ENCODE assay signal across 1 cellular context in the genomic region with DNA sequence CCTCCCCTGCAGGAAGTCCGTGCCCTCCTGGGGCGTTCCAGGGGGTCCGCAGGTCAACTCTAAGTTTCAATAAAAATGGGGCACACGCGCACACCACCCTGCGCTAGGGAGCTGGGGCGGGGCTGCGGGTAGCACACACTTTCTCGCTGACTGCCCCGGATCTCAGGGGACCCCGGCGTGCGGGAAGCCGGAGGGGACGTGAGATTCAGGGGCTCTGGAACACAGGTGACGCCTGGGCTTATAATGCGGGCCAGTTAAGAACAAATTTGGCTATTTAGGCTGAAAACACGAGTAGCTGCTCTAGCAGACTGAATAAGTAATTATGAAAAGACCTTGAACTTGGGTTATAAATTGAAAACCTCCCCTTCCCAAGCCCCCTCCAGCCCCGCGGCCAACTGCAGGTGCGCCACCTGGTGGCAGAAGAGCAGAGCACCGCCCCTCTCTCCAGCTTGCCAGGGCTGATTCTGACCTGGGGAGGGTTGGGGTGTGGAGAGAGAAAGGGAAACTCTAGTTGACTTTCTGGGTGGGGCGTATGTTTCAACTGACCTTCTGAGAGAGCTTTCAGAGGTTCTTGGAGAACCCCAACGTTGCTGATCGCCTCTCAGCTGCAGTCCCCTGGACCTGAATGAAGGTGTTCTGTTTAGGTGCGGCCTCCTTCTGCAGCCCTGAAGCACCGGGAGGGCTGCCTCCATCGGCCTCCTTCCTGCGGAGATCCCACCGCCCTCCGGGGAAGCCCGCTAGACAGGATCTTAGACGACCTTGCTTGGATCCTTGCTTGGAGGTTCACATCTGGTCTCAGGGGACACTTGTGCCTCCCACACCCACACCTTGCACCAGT.
TF ChIP-seq lines count a peak whose summit lies in the region.

No MANE protein-coding gene starts in this region.

TF ChIP-seq in HCT116, 20 proteins besides CTCF, POLR2A, EP300 and RAD21 (continued from another document):
- TF ChIP-seq TCF7L2 (IDR thresholded peaks at IDR 0.05; ENCODE audit: borderline replicate concordance, extremely low read depth, insufficient read depth, insufficient read length): no peak
- TF ChIP-seq, protein P1, sequence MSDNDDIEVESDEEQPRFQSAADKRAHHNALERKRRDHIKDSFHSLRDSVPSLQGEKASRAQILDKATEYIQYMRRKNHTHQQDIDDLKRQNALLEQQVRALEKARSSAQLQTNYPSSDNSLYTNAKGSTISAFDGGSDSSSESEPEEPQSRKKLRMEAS (IDR thresholded peaks at IDR 0.05): no peak
- TF ChIP-seq POLR2AphosphoS5 (IDR thresholded peaks at IDR 0.05; ENCODE audit: low read depth, low read length): no peak
- no peak for TF ChIP-seq YY1 (IDR thresholded peaks at IDR 0.05; ENCODE audit: extremely low read depth, insufficient replicate concordance, low read depth, low read length)
- no peak for TF ChIP-seq SRF (IDR thresholded peaks at IDR 0.05; ENCODE audit: low read depth)
- TF ChIP-seq JUND (IDR thresholded peaks at IDR 0.05): no peak
- TF ChIP-seq EZH2phosphoT487 (IDR thresholded peaks at IDR 0.05; ENCODE audit: borderline replicate concordance): no peak
- TF ChIP-seq CEBPB (IDR thresholded peaks at IDR 0.05; ENCODE audit: low read depth): no peak
- TF ChIP-seq ZFX (IDR thresholded peaks at IDR 0.05): no peak
- TF ChIP-seq EGR1 (IDR thresholded peaks at IDR 0.05; ENCODE audit: low read depth): no peak
- TF ChIP-seq, protein P2, sequence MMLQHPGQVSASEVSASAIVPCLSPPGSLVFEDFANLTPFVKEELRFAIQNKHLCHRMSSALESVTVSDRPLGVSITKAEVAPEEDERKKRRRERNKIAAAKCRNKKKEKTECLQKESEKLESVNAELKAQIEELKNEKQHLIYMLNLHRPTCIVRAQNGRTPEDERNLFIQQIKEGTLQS (IDR thresholded peaks at IDR 0.05): no peak
